In genomic region chr10:107847620-107848019, GRCh38 we compare ENCODE assay signal across 16 cellular contexts.
DNase-seq lines count a peak whose midpoint lies in the region; ATAC-seq and TF ChIP-seq lines count a peak whose summit lies in the region.
"Had no signal": no experiment of that assay in that cellular context is flagged by ENCODE, and none has a peak within 500 bp of the region (broad histone marks: within the 10 kb centered on the region; RNA-seq: fewer than 3 reads in every experiment).

No MANE protein-coding gene starts in this region.

- H3K36me3 Mint-ChIP-seq in neural progenitor cell: no peaks in the 10 kb centered on the region
- no peaks in the 10 kb centered on the region for H3K36me3 Mint-ChIP-seq in naive thymus-derived CD4-positive, alpha-beta T cell

- no peak overlapping the region for H3K4me2 ChIP-seq in neural progenitor cell

- peaks cover 4% of the 10 kb centered on the region for H3K9me3 ChIP-seq in neural progenitor cell (ENCODE audit: low read depth)
- no peaks in the 10 kb centered on the region for H3K9me3 ChIP-seq in naive thymus-derived CD4-positive, alpha-beta T cell (ENCODE audit: control insufficient read depth in 2 of 3, low read length in 3 of 3)
- H3K9me3 ChIP-seq: right lobe of liver, stomach had no signal

- H3K9ac ChIP-seq in neural progenitor cell: no peak overlapping the region

- no peak for DNase-seq in neural progenitor cell (ENCODE audit: low spot score)
- DNase-seq in naive thymus-derived CD4-positive, alpha-beta T cell: no peak
- DNase-seq: activated CD4-positive, alpha-beta T cell treated with anti-CD3 and anti-CD28 coated beads, Interleukin-2, amount 10 ng/mL, durations not matched to agents 7 days and 5 days; aorta; CD4-positive, alpha-beta T cell; NCI-H1417 treated with DMSO at 0.1 percent for 48 hours; NCI-H510A; right lobe of liver; stomach had no signal

- no peak overlapping the region for H3K4me3 Mint-ChIP-seq in neural progenitor cell
- H3K4me3 Mint-ChIP-seq in naive thymus-derived CD4-positive, alpha-beta T cell: no peak overlapping the region
- H3K4me3 Mint-ChIP-seq: activated CD4-positive, alpha-beta T cell treated with anti-CD3 and anti-CD28 coated beads, Interleukin-2, amount 10 ng/mL, durations not matched to agents 7 days and 5 days; CD4-positive, alpha-beta T cell had no signal

- CTCF ChIA-PET in naive thymus-derived CD4-positive, alpha-beta T cell (lab: Charles Lee): no interaction called here

- H3K9me3 Mint-ChIP-seq in neural progenitor cell: peaks cover 11% of the 10 kb centered on the region
- H3K9me3 Mint-ChIP-seq in naive thymus-derived CD4-positive, alpha-beta T cell: peaks cover 1 to 43% (median 10%) of the 10 kb centered on the region in 11 donors

- ATAC-seq in GM19023 (IDR thresholded peaks at IDR 0.05; ENCODE audit: unreplicated experiment): peak; percentile 67
- ATAC-seq in GM21737 (IDR thresholded peaks at IDR 0.05; ENCODE audit: unreplicated experiment): peak; percentile 85
- ATAC-seq in HG03378 (IDR thresholded peaks at IDR 0.05; ENCODE audit: unreplicated experiment): peak; percentile 95
- ATAC-seq in HG03045 (IDR thresholded peaks at IDR 0.05; ENCODE audit: unreplicated experiment): no peak
- ATAC-seq in HG02885 (IDR thresholded peaks at IDR 0.05; ENCODE audit: poor library complexity, unreplicated experiment): no peak
- no peak for ATAC-seq in naive thymus-derived CD4-positive, alpha-beta T cell
- ATAC-seq: K562, right lobe of liver had no signal

- peaks cover 2% of the 10 kb centered on the region for H3K27me3 Mint-ChIP-seq in neural progenitor cell (ENCODE audit: insufficient read depth, low read depth)
- no peaks in the 10 kb centered on the region for H3K27me3 Mint-ChIP-seq in naive thymus-derived CD4-positive, alpha-beta T cell
- H3K27me3 Mint-ChIP-seq: activated CD4-positive, alpha-beta T cell treated with anti-CD3 and anti-CD28 coated beads, Interleukin-2, amount 10 ng/mL, durations not matched to agents 7 days and 5 days; CD4-positive, alpha-beta T cell had no signal

- H3K27ac Mint-ChIP-seq in neural progenitor cell: no peak overlapping the region
- H3K27ac Mint-ChIP-seq in naive thymus-derived CD4-positive, alpha-beta T cell: no peak overlapping the region
- H3K27ac Mint-ChIP-seq: activated CD4-positive, alpha-beta T cell treated with anti-CD3 and anti-CD28 coated beads, Interleukin-2, amount 10 ng/mL, durations not matched to agents 7 days and 5 days; CD4-positive, alpha-beta T cell had no signal

- no peaks in the 10 kb centered on the region for H3K4me1 ChIP-seq in neural progenitor cell
- no peaks in the 10 kb centered on the region for H3K4me1 ChIP-seq in naive thymus-derived CD4-positive, alpha-beta T cell (ENCODE audit: control insufficient read depth in 2 of 2, insufficient read depth in 2 of 2, low read length in 2 of 2)
- H3K4me1 ChIP-seq: right lobe of liver, stomach had no signal

- intact Hi-C loops in naive thymus-derived CD4-positive, alpha-beta T cell (cut with micrococcal nuclease): no loop called here

- no peaks in the 10 kb centered on the region for H3K36me3 ChIP-seq in neural progenitor cell
- H3K36me3 ChIP-seq in naive thymus-derived CD4-positive, alpha-beta T cell (ENCODE audit: control insufficient read depth in 2 of 3, insufficient read depth in 3 of 3, low read length in 3 of 3): no peaks in the 10 kb centered on the region
- H3K36me3 ChIP-seq: right lobe of liver, stomach had no signal

- H3K4me3 ChIP-seq in neural progenitor cell: no peak overlapping the region
- H3K4me3 ChIP-seq in naive thymus-derived CD4-positive, alpha-beta T cell (ENCODE audit: low read length): no peak overlapping the region
- H3K4me3 ChIP-seq: K562, lung, right lobe of liver, stomach had no signal

- no peaks in the 10 kb centered on the region for H3K79me2 ChIP-seq in neural progenitor cell (ENCODE audit: low read depth)

- no peak for TF ChIP-seq CTCF in neural progenitor cell (IDR thresholded peaks at IDR 0.05)

- H3K27ac ChIP-seq in neural progenitor cell: no peak overlapping the region
- no peak overlapping the region for H3K27ac ChIP-seq in naive thymus-derived CD4-positive, alpha-beta T cell (ENCODE audit: low read depth, low read length)
- H3K27ac ChIP-seq: right lobe of liver, stomach had no signal

- H4K20me1 ChIP-seq in neural progenitor cell (ENCODE audit: low read depth): no peaks in the 10 kb centered on the region

- POLR2A ChIA-PET in naive thymus-derived CD4-positive, alpha-beta T cell (lab: Charles Lee): no interaction called here

- no peaks in the 10 kb centered on the region for H3K27me3 ChIP-seq in neural progenitor cell
- H3K27me3 ChIP-seq in naive thymus-derived CD4-positive, alpha-beta T cell (ENCODE audit: control insufficient read depth in 2 of 2, insufficient read depth in 2 of 2, low read length in 2 of 2): no peaks in the 10 kb centered on the region
- H3K27me3 ChIP-seq: right lobe of liver, stomach had no signal

- no peaks in the 10 kb centered on the region for H3F3A ChIP-seq in neural progenitor cell (ENCODE audit: low read depth)

- peak overlapping the region; percentile 64 for H2AFZ ChIP-seq in neural progenitor cell (replicated peaks)

- H3K4me1 Mint-ChIP-seq in neural progenitor cell: peaks cover 4% of the 10 kb centered on the region
- no peaks in the 10 kb centered on the region for H3K4me1 Mint-ChIP-seq in naive thymus-derived CD4-positive, alpha-beta T cell
- H3K4me1 Mint-ChIP-seq: activated CD4-positive, alpha-beta T cell treated with anti-CD3 and anti-CD28 coated beads, Interleukin-2, amount 10 ng/mL, durations not matched to agents 7 days and 5 days had no signal

Comparison
In these comparisons a context has a peak if more than half of its experiments do, and no peak if none do; other contexts are left out.
1. ATAC-seq: peak in GM19023 (single experiment), GM21737 (single experiment) and HG03378 (single experiment); none in HG03045 (single experiment), HG02885 (single experiment) and naive thymus-derived CD4-positive, alpha-beta T cell (single experiment).